40 cellular contexts compared by ENCODE assay signal in genomic region chr1:241900381-241900780, GRCh38. TPM values are rescaled to one million over a fixed set of nuclear protein-coding genes. Genes with fewer than 3 reads are reported as not detected.
"Had no signal": no experiment of that assay in that cellular context is flagged by ENCODE, and none has a peak within 500 bp of the region (broad histone marks: within the 10 kb centered on the region; RNA-seq: fewer than 3 reads in every experiment).

No MANE protein-coding gene starts in this region.

- H3K4me3 ChIP-seq: adrenal gland, ascending aorta, body of pancreas, breast epithelium, cardiac muscle cell had no signal

- H3K4me1 ChIP-seq: adrenal gland, ascending aorta, body of pancreas, breast epithelium had no signal

- DNase-seq: activated effector memory CD4-positive, alpha-beta T cell treated with anti-CD3 and anti-CD28 coated beads, Interleukin-2, amount 50 U/mL, for 16 hours; activated effector memory CD4-positive, alpha-beta T cell treated with Interleukin-2 at 50 U/mL for 16 hours; activated gamma-delta T cell; activated gamma-delta T cell treated with Interleukin-2 at 50 U/mL for 16 hours; activated naive CD4-positive, alpha-beta T cell; activated naive CD4-positive, alpha-beta T cell treated with anti-CD3 and anti-CD28 coated beads for 36 hours; activated naive CD4-positive, alpha-beta T cell treated with anti-CD3 and anti-CD28 coated beads, Interleukin-2, amount 10 ng/mL, durations not matched to agents 7 days and 5 days; activated naive CD4-positive, alpha-beta T cell treated with anti-CD3 and anti-CD28 coated beads, Interleukin-2, amount 50 U/mL, for 16 hours; activated naive CD4-positive, alpha-beta T cell treated with Interleukin-2 at 50 U/mL for 16 hours; activated naive CD8-positive, alpha-beta T cell treated with anti-CD3 and anti-CD28 coated beads for 36 hours; activated naive CD8-positive, alpha-beta T cell treated with anti-CD3 and anti-CD28 coated beads, Interleukin-2, amount 10 ng/mL, durations not matched to agents 7 days and 5 days; activated naive CD8-positive, alpha-beta T cell treated with anti-CD3 and anti-CD28 coated beads, Interleukin-2, amount 50 U/mL, for 24 hours; activated T-cell treated with anti-CD3 and anti-CD28 coated beads for 4 hours; activated T-cell treated with anti-CD3 and anti-CD28 coated beads, Interleukin-2, amount 50 U/mL, for 1 hour; activated T-cell treated with anti-CD3 and anti-CD28 coated beads, Interleukin-2, amount 50 U/mL, for 24 hours; activated T-cell treated with anti-CD3 and anti-CD28 coated beads, Interleukin-2, amount 50 U/mL, for 4 hours; activated T-cell treated with anti-CD3 and anti-CD28 coated beads, Interleukin-2, amount 50 U/mL, for 48 hours; activated T-cell treated with anti-CD3 and anti-CD28 coated beads, Interleukin-2, amount 50 U/mL, for 72 hours; adrenal gland; amniotic stem cell; amygdala; anterior cingulate cortex; aorta; body of pancreas; brain microvascular endothelial cell; caudate nucleus; central memory CD4-positive, alpha-beta T cell; cerebellar nuclear complex had no signal

- H3K9me3 ChIP-seq: adrenal gland, ascending aorta, body of pancreas, breast epithelium had no signal

- H3K36me3 ChIP-seq: adrenal gland, ascending aorta, brain microvascular endothelial cell, breast epithelium, cardiac muscle cell had no signal

- FAIRE-seq: astrocyte, bronchial epithelial cell had no signal

- H3K27ac ChIP-seq: adrenal gland, ascending aorta, body of pancreas, brain microvascular endothelial cell, breast epithelium, cardiac muscle cell had no signal

- H3K27me3 ChIP-seq: adrenal gland, ascending aorta, body of pancreas, brain microvascular endothelial cell, breast epithelium, cardiac muscle cell had no signal

- ATAC-seq: activated naive CD4-positive, alpha-beta T cell treated with anti-CD3 and anti-CD28 coated beads, Interleukin-2, amount 50 U/mL, for 72 hours; activated naive CD8-positive, alpha-beta T cell treated with anti-CD3 and anti-CD28 coated beads, Interleukin-2, amount 50 U/mL, for 24 hours; activated T-cell treated with anti-CD3 and anti-CD28 coated beads, Interleukin-2, amount 50 U/mL, for 4 hours; activated T-cell treated with anti-CD3 and anti-CD28 coated beads, Interleukin-2, amount 50 U/mL, for 72 hours; activated T-helper 17 cell treated with anti-CD3 and anti-CD28 coated beads, Interleukin-2, amount 50 U/mL, for 72 hours; body of pancreas had no signal

RNA-seq across cellular contexts. Expression of gene EXO1, which starts 52.4 kb away (rescaled TPM):
- total RNA-seq: ascending aorta, body of pancreas had no signal

RNA-seq across cellular contexts. Expression of gene BECN2, which starts 57.2 kb away (rescaled TPM):
- total RNA-seq: activated naive CD4-positive, alpha-beta T cell treated with anti-CD3 and anti-CD28 coated beads for 36 hours; activated naive CD4-positive, alpha-beta T cell treated with anti-CD3 and anti-CD28 coated beads, Interleukin-2, amount 50 U/mL, for 72 hours; activated naive CD8-positive, alpha-beta T cell treated with anti-CD3 and anti-CD28 coated beads for 36 hours; activated naive CD8-positive, alpha-beta T cell treated with anti-CD3 and anti-CD28 coated beads, Interleukin-2, amount 10 ng/mL, durations not matched to agents 7 days and 5 days; activated T-cell treated with anti-CD3 and anti-CD28 coated beads, Interleukin-2, amount 50 U/mL, for 4 hours; activated T-cell treated with anti-CD3 and anti-CD28 coated beads, Interleukin-2, amount 50 U/mL, for 72 hours; activated T-helper 1 cell treated with anti-CD3 and anti-CD28 coated beads, Interleukin-12 subunit alpha, Interleukin-12 subunit beta, Interleukin-2, Interleukin-4 antibody, amounts not matched to agents 30 ng/mL and 10 ng/mL and 1 ng/mL, durations not matched to agents 14 hours and 24 hours and 36 hours; activated T-helper 17 cell treated with anti-CD3 and anti-CD28 coated beads, Interleukin-2, amount 50 U/mL, for 72 hours; activated T-helper 2 cell treated with anti-CD3 and anti-CD28 coated beads, Interferon-gamma antibody, Interleukin-2, Interleukin-4, amounts not matched to agents 10 μg/mL and 5 μg/mL and 100 μg/mL, durations not matched to agents 14 hours and 24 hours and 36 hours; adrenal gland; aorta; ascending aorta; astrocyte; body of pancreas; breast epithelium; bronchial epithelial cell; cardiac muscle cell; cardiac septum; cerebellum had no signal
- polyA plus RNA-seq: adipose tissue, adrenal gland, aorta, cardiac muscle cell had no signal
